22 cellular contexts compared by ENCODE assay signal in the genomic region with DNA sequence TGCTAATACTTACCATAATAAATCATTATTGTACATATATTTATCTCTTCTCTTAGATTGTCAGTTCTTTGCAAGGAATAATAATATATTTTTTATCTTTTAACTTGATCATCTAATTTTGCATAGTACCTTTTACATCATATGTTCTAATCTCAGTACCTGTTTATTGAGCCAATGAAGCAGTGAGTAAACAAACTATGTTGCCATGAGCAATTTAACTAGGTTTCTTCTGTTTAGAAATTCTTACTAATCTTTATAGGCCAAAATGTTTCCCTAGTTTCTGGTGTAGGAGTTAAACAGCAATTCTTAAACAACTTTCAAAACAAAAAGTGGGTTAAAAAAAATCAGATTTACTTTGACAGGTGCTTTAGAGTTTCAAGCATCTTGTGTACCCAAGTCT.
DNase-seq lines count a peak whose midpoint lies in the region; ATAC-seq, FAIRE-seq and TF ChIP-seq lines count a peak whose summit lies in the region.
"Had no signal": no experiment of that assay in that cellular context is flagged by ENCODE, and none has a peak within 500 bp of the region (broad histone marks: within the 10 kb centered on the region; RNA-seq: fewer than 3 reads in every experiment).

No MANE protein-coding gene starts in this region.

- ATAC-seq in pancreas = no peak
- no peak for ATAC-seq in GM19452 (IDR thresholded peaks at IDR 0.05; ENCODE audit: unreplicated experiment)
- ATAC-seq: A549; CD8-positive, alpha-beta T cell had no signal

- no peak overlapping the region for H3K4me3 ChIP-seq in SU-DHL-6 (ENCODE audit: insufficient read depth, low read length, poor library complexity, severe bottlenecking)
- H3K4me3 ChIP-seq in dorsolateral prefrontal cortex = no peak overlapping the region
- H3K4me3 ChIP-seq in pancreas = no peak overlapping the region
- H3K4me3 ChIP-seq: A549; BLaER1 treated with 17β-estradiol and CSF1 and Interleukin-3, amounts not matched to agents 10 nM and 100 nM had no signal

- H3K27me3 ChIP-seq in SU-DHL-6 (ENCODE audit: low read length) (no peaks in the 10 kb centered on the region), dorsolateral prefrontal cortex (no peaks in the 10 kb centered on the region), pancreas (no peaks in the 10 kb centered on the region)
- H3K27me3 ChIP-seq: BLaER1 treated with 17β-estradiol and CSF1 and Interleukin-3, amounts not matched to agents 10 nM and 100 nM had no signal

- no peak overlapping the region for H3K27ac ChIP-seq in SU-DHL-6 (ENCODE audit: low read depth, low read length)
- peak overlapping the region in 47 of 59 donors; percentile 0 to 84 (median 52) for H3K27ac ChIP-seq in dorsolateral prefrontal cortex
- no peak overlapping the region for H3K27ac ChIP-seq in pancreas
- H3K27ac ChIP-seq: A549; BLaER1 treated with 17β-estradiol and CSF1 and Interleukin-3, amounts not matched to agents 10 nM and 100 nM; C4-2B had no signal

- H3K4me2 ChIP-seq in SU-DHL-6 (ENCODE audit: low read depth, low read length, poor library complexity, severe bottlenecking) = no peak overlapping the region
- H3K4me2 ChIP-seq: A549; BLaER1 treated with 17β-estradiol and CSF1 and Interleukin-3, amounts not matched to agents 10 nM and 100 nM had no signal

- no peaks in the 10 kb centered on the region for H3K79me2 ChIP-seq in SU-DHL-6 (ENCODE audit: insufficient read depth, low read length)

- H3K9me2 ChIP-seq in SU-DHL-6 (replicated peaks; ENCODE audit: insufficient read depth, low read length) = no peaks in the 10 kb centered on the region

- TF ChIP-seq POLR2A in H54 (IDR thresholded peaks at IDR 0.05; ENCODE audit: low read depth, low read length) = no peak

- POLR2A ChIA-PET in HEK293T (lab: Yijun Ruan, JAX) = no interaction called here

- no peaks in the 10 kb centered on the region for H3K36me3 ChIP-seq in SU-DHL-6 (ENCODE audit: low read length)
- no peaks in the 10 kb centered on the region for H3K36me3 ChIP-seq in pancreas
- H3K36me3 ChIP-seq: BLaER1 treated with 17β-estradiol and CSF1 and Interleukin-3, amounts not matched to agents 10 nM and 100 nM had no signal

- intact Hi-C loops in dorsolateral prefrontal cortex (cut with DNase I) (loop anchor here (2.0 to 5.0 kb wide), 4 partner anchors 55 to 285 kb away; a partner anchor contains a TSS), pancreas (cut with DNase I) (no loop called here)

- CTCF ChIA-PET in HEK293T (lab: Yijun Ruan, JAX) = no interaction called here

- no peaks in the 10 kb centered on the region for H3K9me3 ChIP-seq in SU-DHL-6 (ENCODE audit: insufficient read depth, low read length)
- H3K9me3 ChIP-seq in pancreas = no peaks in the 10 kb centered on the region
- H3K9me3 ChIP-seq: A549, Caco-2 had no signal

- no peak for DNase-seq in H54 (ENCODE audit: insufficient read length, low spot score)
- DNase-seq in dorsolateral prefrontal cortex = no peak
- no peak for DNase-seq in pancreas
- no peak for DNase-seq in HEK293T (ENCODE audit: extremely low spot score)
- DNase-seq in SKM-1 treated with dmso at 0.1 percent for 144 hours (lab: John Stamatoyannopoulos, UW; ENCODE audit: unreplicated experiment) = no peak
- no peak for DNase-seq in ureter (ENCODE audit: low spot score)
- DNase-seq: AML-193; Caco-2; Calu3; CD4-positive, alpha-beta T cell; CD8-positive, alpha-beta T cell; DMS79 treated with DMSO at 0.1 percent for 48 hours; GF-D8 had no signal

- no peaks in the 10 kb centered on the region for H3K4me1 ChIP-seq in pancreas
- H3K4me1 ChIP-seq: A549; BLaER1 treated with 17β-estradiol and CSF1 and Interleukin-3, amounts not matched to agents 10 nM and 100 nM; Caco-2 had no signal

- TF ChIP-seq CTCF in SU-DHL-6 (IDR thresholded peaks at IDR 0.05; ENCODE audit: insufficient read depth, low read length, poor library complexity, severe bottlenecking) (no peak), dorsolateral prefrontal cortex (IDR thresholded peaks at IDR 0.05 in 54 of 56, conservative IDR thresholded peaks at IDR 0.05 in 2 of 56; ENCODE audit: low read depth in 1 of 56, partially characterized antibody in 56 of 56) (no peak), pancreas (IDR thresholded peaks at IDR 0.05) (no peak)

- H4K20me1 ChIP-seq in SU-DHL-6 (ENCODE audit: low read depth, low read length) = no peaks in the 10 kb centered on the region
- H4K20me1 ChIP-seq: BLaER1 treated with 17β-estradiol and CSF1 and Interleukin-3, amounts not matched to agents 10 nM and 100 nM had no signal

- no peak overlapping the region for H3K9ac ChIP-seq in SU-DHL-6 (ENCODE audit: low read length)
- H3K9ac ChIP-seq: BLaER1 treated with 17β-estradiol and CSF1 and Interleukin-3, amounts not matched to agents 10 nM and 100 nM had no signal

- FAIRE-seq in H54 (lab: Jason Lieb, UNC) (peak; percentile 6), pancreas (lab: Jason Lieb, UNC) (peak; percentile 9)
- FAIRE-seq: A549, D721Med, G401.6, GM12891, GM19239 had no signal

- no peaks in the 10 kb centered on the region for H3F3A ChIP-seq in SU-DHL-6 (ENCODE audit: insufficient read depth)

- H2AFZ ChIP-seq in SU-DHL-6 (ENCODE audit: low read depth, low read length, severe bottlenecking) = peak overlapping the region; percentile 8

TF ChIP-seq in HEK293T, 16 proteins besides CTCF, POLR2A, EP300 and RAD21:
- no peak for TF ChIP-seq LEF1 (IDR thresholded peaks at IDR 0.05; ENCODE audit: borderline replicate concordance)
- TF ChIP-seq ELF4 (IDR thresholded peaks at IDR 0.05) = no peak
- TF ChIP-seq, protein P1, sequence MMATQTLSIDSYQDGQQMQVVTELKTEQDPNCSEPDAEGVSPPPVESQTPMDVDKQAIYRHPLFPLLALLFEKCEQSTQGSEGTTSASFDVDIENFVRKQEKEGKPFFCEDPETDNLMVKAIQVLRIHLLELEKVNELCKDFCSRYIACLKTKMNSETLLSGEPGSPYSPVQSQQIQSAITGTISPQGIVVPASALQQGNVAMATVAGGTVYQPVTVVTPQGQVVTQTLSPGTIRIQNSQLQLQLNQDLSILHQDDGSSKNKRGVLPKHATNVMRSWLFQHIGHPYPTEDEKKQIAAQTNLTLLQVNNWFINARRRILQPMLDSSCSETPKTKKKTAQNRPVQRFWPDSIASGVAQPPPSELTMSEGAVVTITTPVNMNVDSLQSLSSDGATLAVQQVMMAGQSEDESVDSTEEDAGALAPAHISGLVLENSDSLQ (IDR thresholded peaks at IDR 0.05) = no peak
- no peak for TF ChIP-seq ARNT (IDR thresholded peaks at IDR 0.05)

Comparison
In these comparisons a context has a peak if more than half of its experiments do, and no peak if none do; other contexts are left out.
1. H3K27ac ChIP-seq: peak in dorsolateral prefrontal cortex (47 of 59); none in SU-DHL-6 (single experiment) and pancreas (0 of 4).
2. intact Hi-C loops: an anchor here in dorsolateral prefrontal cortex (2.0 to 5.0 kb wide); none called in pancreas.